ENCODE assay signal across 8 cellular contexts in the genomic region with DNA sequence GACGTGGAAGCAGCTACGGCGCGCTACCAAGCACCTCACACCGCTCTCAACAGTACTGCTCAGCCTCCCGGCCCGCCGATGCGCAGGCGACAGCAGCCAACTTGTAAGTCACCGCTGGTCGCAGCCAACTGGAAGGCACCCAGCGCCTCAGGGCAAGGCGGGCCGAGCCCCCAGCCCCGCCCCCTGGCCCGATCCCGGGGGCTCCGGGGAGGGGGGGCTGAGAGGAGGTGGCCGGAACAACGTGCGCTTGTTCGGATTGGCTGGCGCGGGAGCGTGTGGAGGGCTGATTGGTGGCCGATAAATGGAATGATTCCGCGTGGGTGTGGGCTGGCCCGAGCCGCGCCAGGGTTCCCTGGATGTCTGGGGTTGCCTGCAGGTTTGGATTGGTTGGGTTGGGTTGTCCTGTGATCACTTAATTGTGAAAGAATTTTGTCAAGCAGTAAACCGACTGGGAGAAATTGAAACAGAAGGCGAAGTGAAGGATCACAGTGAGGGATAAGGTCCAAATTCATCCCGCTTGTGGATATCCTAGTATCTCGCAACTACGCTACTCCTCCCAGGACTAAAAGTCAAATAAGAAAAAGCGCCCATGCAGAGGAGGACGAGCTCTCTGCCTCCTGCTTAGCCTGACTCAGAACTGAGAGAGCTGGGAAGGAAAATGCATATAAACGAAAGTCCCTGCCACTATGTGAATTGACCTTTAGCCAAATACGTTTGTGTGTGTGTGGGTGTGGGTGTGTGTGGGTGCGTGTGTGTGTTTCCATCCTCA. TPM values are rescaled to one million over a fixed set of nuclear protein-coding genes. Genes with fewer than 3 reads are reported as not detected.
DNase-seq lines count a peak whose midpoint lies in the region; ATAC-seq, FAIRE-seq and TF ChIP-seq lines count a peak whose summit lies in the region.

A gene with protein sequence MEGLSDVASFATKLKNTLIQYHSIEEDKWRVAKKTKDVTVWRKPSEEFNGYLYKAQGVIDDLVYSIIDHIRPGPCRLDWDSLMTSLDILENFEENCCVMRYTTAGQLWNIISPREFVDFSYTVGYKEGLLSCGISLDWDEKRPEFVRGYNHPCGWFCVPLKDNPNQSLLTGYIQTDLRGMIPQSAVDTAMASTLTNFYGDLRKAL (minus strand): TSS at position 130 of the 769 bp plus-strand sequence. CDS start 5,102 bp downstream, outside the sequence.

- H3K56ac ChIP-seq in H1 (replicated peaks; ENCODE audit: insufficient read length, low read depth, low read length): peak within 1 kb of the TSS; percentile 56

- no peak within 1 kb of the TSS for H3K23ac ChIP-seq in H1 (ENCODE audit: insufficient read length)

- H3K4me3 Mint-ChIP-seq in memory B cell: peak within 1 kb of the TSS; percentile 100

- H3K27ac ChIP-seq in H1 (ENCODE audit: low read depth, low read length): peak within 1 kb of the TSS; percentile 73

- peaks cover 18% of the 10 kb centered on the region for H3K4me1 Mint-ChIP-seq in memory B cell

- peak within 1 kb of the TSS; percentile 65 to 86 (median 80) for H3K9ac ChIP-seq in H1 (replicated peaks in 1 of 4; ENCODE audit: extremely low read depth in 1 of 4, low read depth in 3 of 4, low read length in 3 of 4)

- peak within 1 kb of the TSS; percentile 62 for H2BK12ac ChIP-seq in H1 (ENCODE audit: low read depth, low read length)

- H4K91ac ChIP-seq in H1 (replicated peaks; ENCODE audit: insufficient read length, low read length): peak within 1 kb of the TSS; percentile 97

- peak within 1 kb of the TSS; percentile 56 for H2BK120ac ChIP-seq in H1 (replicated peaks; ENCODE audit: low read depth, low read length)

- CTCF ChIA-PET in H1 (lab: Charles Lee; ENCODE audit: partially characterized antibody): interaction anchor here (2.0 to 4.8 kb wide), 2 partner anchors 19 to 38 kb away, joined by 5 to 27 read pairs; no protein-coding TSS in a partner anchor

- peaks cover 0 to 45% of the 10 kb centered on the region in 2 experiments; a peak in 3 of 4 replicates for H3K79me2 ChIP-seq in H1 (ENCODE audit: control insufficient read depth in 1 of 2, insufficient read depth in 2 of 2, low read length in 2 of 2)

- ATAC-seq in GM21360 (IDR thresholded peaks at IDR 0.05; ENCODE audit: unreplicated experiment): peak; percentile 94
- ATAC-seq in memory B cell (ENCODE audit: low read depth): peak; percentile 92

- H2BK15ac ChIP-seq in H1 (ENCODE audit: low read length): peak within 1 kb of the TSS; percentile 0; the same call in 1 of the 2 replicates

- peak within 1 kb of the TSS; percentile 91 for H2BK5ac ChIP-seq in H1 (ENCODE audit: low read depth, low read length)

- WGBS in H1 (ENCODE audit: extremely low coverage in 1 of 2, insufficient coverage in 1 of 2, insufficient read length in 1 of 2, insufficient replicate concordance in 2 of 2, low coverage in 1 of 2, low lambda C conversion rate in 2 of 2, missing lambda C conversion rate in 1 of 2), 2 experiments: 2% methylated on average over 33 of the region's 42 CpGs; no CpG with 5 or more reads in 1 of the 2 experiments

- peak within 1 kb of the TSS; percentile 94 for H3K27ac Mint-ChIP-seq in memory B cell

- H3K79me1 ChIP-seq in H1 (ENCODE audit: low read depth, low read length): no peaks in the 10 kb centered on the region

- H3K27me3 Mint-ChIP-seq in memory B cell: no peaks in the 10 kb centered on the region

- POLR2A ChIA-PET in H1 (lab: Charles Lee; ENCODE audit: partially characterized antibody): interaction anchor here (0.6 to 2.0 kb wide), 8 partner anchors 9 to 648 kb away, joined by 3 to 12 read pairs (median 3); a partner anchor contains a TSS

- H3K14ac ChIP-seq in H1 (ENCODE audit: insufficient read length): no peak within 1 kb of the TSS

- DNase-seq in CMK (ENCODE audit: low read depth) (peak; percentile 68), HT1080 (ENCODE audit: low read depth) (peak; percentile 99), NOMO-1 treated with DMSO at 0.1 percent for 48 hours (lab: John Stamatoyannopoulos, UW; ENCODE audit: unreplicated experiment) (peak; percentile 95), H1 (ENCODE audit: low read depth in 1 of 2, low spot score in 2 of 2) (peak; percentile 85 to 91), memory B cell (ENCODE audit: low spot score in 2 of 2) (peak; percentile 79 to 93)
- DNase-seq in activated CD8-positive, alpha-beta memory T cell treated with anti-CD3 and anti-CD28 coated beads for 48 hours (ENCODE audit: low read depth in 2 of 3, low spot score in 2 of 3): peak; percentile 65 to 95 (median 79)
- DNase-seq in stimulated activated CD8-positive, alpha-beta memory T cell treated with anti-CD3 and anti-CD28 coated beads, Interleukin-12 subunit alpha, Interleukin-12 subunit beta, amount 100 ng/mL, for 24 hours (ENCODE audit: extremely low read depth): peak; percentile 80

- H3K9me3 Mint-ChIP-seq in memory B cell: no peaks in the 10 kb centered on the region

- H4K5ac ChIP-seq in H1 (ENCODE audit: insufficient read length, low read depth, low read length): peak within 1 kb of the TSS; percentile 91

- peak; percentile 82 to 84 for TF ChIP-seq POLR2A in H1 (IDR thresholded peaks at IDR 0.05; ENCODE audit: control extremely low read depth in 1 of 2, low read depth in 2 of 2, low read length in 2 of 2)

- H3K36me3 Mint-ChIP-seq in memory B cell: no peaks in the 10 kb centered on the region

- H4K20me1 ChIP-seq in H1 (replicated peaks in 1 of 2; ENCODE audit: control insufficient read depth in 1 of 2, insufficient read depth in 2 of 2, low read length in 2 of 2): peaks cover 0 to 6% of the 10 kb centered on the region in 2 experiments

- peak within 1 kb of the TSS; percentile 80 for H4K8ac ChIP-seq in H1 (ENCODE audit: extremely low read depth, insufficient read depth, low read length)

- peak within 1 kb of the TSS; percentile 98 for H3K18ac ChIP-seq in H1 (ENCODE audit: extremely low read depth, low read length)

- 0 out of 2 replicates have a peak within 1 kb of the TSS, but pooled peaks have one; percentile 41 for H2AK5ac ChIP-seq in H1 (ENCODE audit: low read depth, low read length)

- peak within 1 kb of the TSS; percentile 66; the same call in 1 of the 2 replicates for H2BK20ac ChIP-seq in H1 (ENCODE audit: low read length)

- no peaks in the 10 kb centered on the region for H3K36me3 ChIP-seq in H1 (ENCODE audit: control insufficient read depth in 2 of 4, insufficient read depth in 4 of 4, low read length in 3 of 4)

- peaks cover 0 to 11% (median 4%) of the 10 kb centered on the region in 4 experiments; a peak in 3 of 7 replicates for H3K4me1 ChIP-seq in H1 (replicated peaks in 1 of 4; ENCODE audit: control insufficient read depth in 3 of 4, insufficient read depth in 4 of 4, low read length in 3 of 4)

- FAIRE-seq in H1 (lab: Jason Lieb, UNC): no peak

- peaks cover 4% of the 10 kb centered on the region for H3K23me2 ChIP-seq in H1 (ENCODE audit: low read depth, low read length)

- H3K4ac ChIP-seq in H1 (replicated peaks; ENCODE audit: insufficient read length, low read depth, low read length): peak within 1 kb of the TSS; percentile 62

- H3K9me3 ChIP-seq in H1 (ENCODE audit: insufficient read depth in 2 of 2, low read depth in 1 of 2, low read length in 1 of 2): no peaks in the 10 kb centered on the region

- TF ChIP-seq CTCF in H1 (IDR thresholded peaks at IDR 0.05; ENCODE audit: control extremely low read depth in 1 of 3, insufficient read depth in 1 of 3, low read depth in 1 of 3, low read length in 3 of 3): no peak

- H2AFZ ChIP-seq in H1 (ENCODE audit: low read length): peak within 1 kb of the TSS; percentile 78

- TF ChIP-seq RAD21 in H1 (IDR thresholded peaks at IDR 0.05 in 1 of 2, conservative IDR thresholded peaks at IDR 0.05 in 1 of 2; ENCODE audit: low read depth in 2 of 2, low read length in 2 of 2): no peak

- peak within 1 kb of the TSS; percentile 74 to 99 for H3K4me2 ChIP-seq in H1 (ENCODE audit: insufficient read depth in 1 of 2, low read depth in 2 of 2, low read length in 2 of 2)

- peak within 1 kb of the TSS; percentile 83 to 96 (median 92) for H3K4me3 ChIP-seq in H1 (ENCODE audit: extremely low read depth in 1 of 4, insufficient read depth in 2 of 4, low read depth in 3 of 4, low read length in 4 of 4)

- H3K27me3 ChIP-seq in H1 (replicated peaks in 1 of 4; ENCODE audit: control insufficient read depth in 3 of 4, extremely low read depth in 1 of 4, insufficient read depth in 3 of 4, low read length in 3 of 4): no peaks in the 10 kb centered on the region

- peak in 1 of 2 experiments; percentile 74; a peak in 1 of 3 replicates for TF ChIP-seq EP300 in H1 (IDR thresholded peaks at IDR 0.05; ENCODE audit: borderline replicate concordance in 1 of 2, low read depth in 2 of 2, low read length in 2 of 2)

TF ChIP-seq in H1, 55 proteins besides CTCF, POLR2A, EP300 and RAD21 (continues in another document):
- TF ChIP-seq GABPA (IDR thresholded peaks at IDR 0.05; ENCODE audit: borderline replicate concordance, insufficient read depth, low read length): no peak
- TF ChIP-seq TBP (IDR thresholded peaks at IDR 0.05; ENCODE audit: low read depth, low read length): peak; percentile 88
- TF ChIP-seq POLR2AphosphoS5 (IDR thresholded peaks at IDR 0.05; ENCODE audit: low read depth, low read length): peak; percentile 89
- TF ChIP-seq, protein P1, sequence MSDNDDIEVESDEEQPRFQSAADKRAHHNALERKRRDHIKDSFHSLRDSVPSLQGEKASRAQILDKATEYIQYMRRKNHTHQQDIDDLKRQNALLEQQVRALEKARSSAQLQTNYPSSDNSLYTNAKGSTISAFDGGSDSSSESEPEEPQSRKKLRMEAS (IDR thresholded peaks at IDR 0.05): 0 out of 2 replicates have a peak, but pooled peaks have one; percentile 50

RNA-seq across cellular contexts. Expression of the gene that starts here (rescaled TPM):
- total RNA-seq in HT1080 (2014; rRNA removed; shearing (Covaris generic)): 37.6 and 41.8 TPM in 2 replicates
- 41.9 and 43.6 TPM in 2 replicates for polyA plus RNA-seq in HT1080 (2015; cell fraction: cytosol; rRNA removed)
- 62.9 and 71.9 TPM in 2 replicates for polyA plus RNA-seq in HT1080 (2015; cell fraction: nucleus; rRNA removed)
- 47.4 and 47.9 TPM in 2 replicates for total RNA-seq in H1 (2021; fragmentation: NEBNext Ultra II Directional; extraction: Animal tissue kit (Norgen Biotek cat#: 25700))
- 10.4 and 10.8 TPM in 2 replicates for polyA plus RNA-seq in H1 (2011; rRNA removed)
- 21.0 TPM for polyA plus RNA-seq in H1 (2011; cell fraction: cytosol; rRNA removed)
- 14.7 TPM for polyA plus RNA-seq in H1 (2011; cell fraction: nucleus; rRNA removed)
- polyA plus RNA-seq in H1 (2012, experiment 1 of 2): 23.7 to 51.0 TPM (median 31.2 TPM) in 4 replicates
- polyA plus RNA-seq in H1 (2012, experiment 2 of 2): 2.4 TPM
- 33.8 TPM for polyA plus RNA-seq in H1 (2013, experiment 1 of 2)
- 33.7 TPM for polyA plus RNA-seq in H1 (2013, experiment 2 of 2)
- polyA minus RNA-seq in H1 (2011; rRNA and poly(A)+ RNA removed): 23.0 and 38.9 TPM in 2 replicates
- polyA minus RNA-seq in H1 (2011; cell fraction: cytosol; rRNA and poly(A)+ RNA removed): 14.2 TPM
- polyA minus RNA-seq in H1 (2011; cell fraction: nucleus; rRNA and poly(A)+ RNA removed): 30.2 TPM

Comparison
In these comparisons a context has a peak if more than half of its experiments do, and no peak if none do; other contexts are left out.
1. Peak in every context shown above with its lines: DNase-seq, ATAC-seq, H3K4me3 ChIP-seq and H3K27ac ChIP-seq.